Comparison of ENCODE assay signal across 12 cellular contexts in the genomic region with DNA sequence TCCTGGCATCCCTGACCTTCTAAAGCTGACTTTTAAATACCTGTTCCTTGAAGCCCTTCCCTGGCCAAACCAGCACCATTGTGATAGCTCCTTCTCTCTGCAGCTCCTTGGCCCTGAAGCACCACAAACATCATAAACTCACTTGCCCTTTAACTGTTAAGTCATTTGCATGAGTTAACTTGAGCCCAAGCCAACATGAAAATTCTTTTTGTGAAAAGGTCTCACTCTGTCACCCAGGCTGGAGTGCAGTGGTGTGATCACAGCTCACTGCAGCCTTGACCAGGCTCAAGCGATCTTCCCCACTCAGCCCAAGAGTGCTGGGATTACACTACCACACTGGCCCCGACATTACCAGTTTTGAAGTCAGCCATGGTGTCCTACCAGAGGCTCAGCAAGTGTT.
DNase-seq lines count a peak whose midpoint lies in the region; ATAC-seq and TF ChIP-seq lines count a peak whose summit lies in the region.
"Had no signal": no experiment of that assay in that cellular context is flagged by ENCODE, and none has a peak within 500 bp of the region (broad histone marks: within the 10 kb centered on the region; RNA-seq: fewer than 3 reads in every experiment).

No MANE protein-coding gene starts in this region.

- no peaks in the 10 kb centered on the region for H3K9me3 ChIP-seq in OCI-LY7 (ENCODE audit: low read length)
- H3K9me3 ChIP-seq in CD4-positive, alpha-beta T cell (ENCODE audit: control insufficient read depth, low read length) = no peaks in the 10 kb centered on the region
- H3K9me3 ChIP-seq: A549, HAP-1 had no signal

- no peak overlapping the region for H3K27ac Mint-ChIP-seq in CD4-positive, alpha-beta T cell
- H3K27ac Mint-ChIP-seq: CD14-positive monocyte had no signal

- no peak overlapping the region for H3K27ac ChIP-seq in OCI-LY7 (ENCODE audit: low read depth, low read length, poor library complexity, severe bottlenecking)
- H3K27ac ChIP-seq in CD4-positive, alpha-beta T cell (ENCODE audit: low read depth, low read length) = no peak overlapping the region
- H3K27ac ChIP-seq: A549, KMS-11 had no signal

- DNase-seq in OCI-LY7 (ENCODE audit: low spot score) (no peak), islet precursor cell (peak; percentile 32)
- no peak for DNase-seq in CD4-positive, alpha-beta T cell
- DNase-seq: DMS53, GOT3 had no signal

- H4K20me1 ChIP-seq in OCI-LY7 (ENCODE audit: insufficient read depth, low read length) = no peaks in the 10 kb centered on the region

- ATAC-seq in GM18867 (IDR thresholded peaks at IDR 0.05; ENCODE audit: unreplicated experiment) (peak; percentile 70), GM21717 (IDR thresholded peaks at IDR 0.05; ENCODE audit: unreplicated experiment) (no peak), HG03175 (IDR thresholded peaks at IDR 0.05; ENCODE audit: unreplicated experiment) (no peak)
- no peak for ATAC-seq in CD4-positive, alpha-beta T cell (ENCODE audit: poor library complexity)
- ATAC-seq: A549 had no signal

- CTCF ChIA-PET in OCI-LY7 (lab: Charles Lee; ENCODE audit: unreplicated experiment) = no interaction called here
- CTCF ChIA-PET in CD4-positive, alpha-beta T cell (lab: Charles Lee) = no interaction called here

- H3K4me3 Mint-ChIP-seq in CD4-positive, alpha-beta T cell = no peak overlapping the region
- H3K4me3 Mint-ChIP-seq: CD14-positive monocyte had no signal

- peaks cover 17% of the 10 kb centered on the region for H3K4me1 ChIP-seq in OCI-LY7 (ENCODE audit: insufficient read depth, low read length, poor library complexity, severe bottlenecking)
- H3K4me1 ChIP-seq: A549, HAP-1 had no signal

- peak overlapping the region; percentile 23; the same call in 1 of the 2 replicates for H3K4me2 ChIP-seq in OCI-LY7 (ENCODE audit: low read length)
- H3K4me2 ChIP-seq: A549, KMS-11 had no signal

- no peak overlapping the region for H3K4me3 ChIP-seq in OCI-LY7 (ENCODE audit: low read depth, low read length, poor library complexity, severe bottlenecking)
- H3K4me3 ChIP-seq: A549, HAP-1 had no signal

- no peaks in the 10 kb centered on the region for H3K4me1 Mint-ChIP-seq in CD4-positive, alpha-beta T cell (ENCODE audit: low read depth)
- H3K4me1 Mint-ChIP-seq: CD14-positive monocyte had no signal

- H3K9me3 Mint-ChIP-seq in CD4-positive, alpha-beta T cell = no peaks in the 10 kb centered on the region

- no peaks in the 10 kb centered on the region for H3K36me3 ChIP-seq in OCI-LY7 (ENCODE audit: insufficient read depth, low read length)
- H3K36me3 ChIP-seq: HAP-1 had no signal

- H3K79me2 ChIP-seq in OCI-LY7 (ENCODE audit: insufficient read depth, low read depth, low read length) = no peaks in the 10 kb centered on the region

- POLR2A ChIA-PET in OCI-LY7 (lab: Charles Lee) = interaction anchor here (1.0 kb wide), 1 partner anchor 323 kb away, joined by 3 read pairs; no protein-coding TSS in a partner anchor
- POLR2A ChIA-PET in CD4-positive, alpha-beta T cell (lab: Charles Lee) = no interaction called here

- no peak for TF ChIP-seq CTCF in OCI-LY7 (conservative IDR thresholded peaks at IDR 0.05; ENCODE audit: low read length)
- TF ChIP-seq CTCF in CD4-positive, alpha-beta T cell (IDR thresholded peaks at IDR 0.05) = no peak

- intact Hi-C loops in OCI-LY7 (cut with micrococcal nuclease; ENCODE audit: unreplicated experiment) = no loop called here
- intact Hi-C loops in CD4-positive, alpha-beta T cell (cut with DNase I, micrococcal nuclease) = no loop called here

- no peaks in the 10 kb centered on the region for H3K9me2 ChIP-seq in OCI-LY7 (ENCODE audit: insufficient read depth, low read length)

- H2AFZ ChIP-seq in OCI-LY7 (ENCODE audit: low read length) = no peak overlapping the region

- no peaks in the 10 kb centered on the region for H3K27me3 ChIP-seq in CD4-positive, alpha-beta T cell (ENCODE audit: control insufficient read depth, insufficient read depth, low read length)

- no TSS peak for BruUV-seq in OCI-LY7 (replicated peaks; lab: Mats Ljungman, UMichigan)

- H3K27me3 Mint-ChIP-seq in CD4-positive, alpha-beta T cell = no peaks in the 10 kb centered on the region

- H3K36me3 Mint-ChIP-seq in CD4-positive, alpha-beta T cell (ENCODE audit: low read depth) = no peaks in the 10 kb centered on the region
- H3K36me3 Mint-ChIP-seq: CD14-positive monocyte had no signal
